12 cellular contexts compared by ENCODE assay signal in the genomic region with DNA sequence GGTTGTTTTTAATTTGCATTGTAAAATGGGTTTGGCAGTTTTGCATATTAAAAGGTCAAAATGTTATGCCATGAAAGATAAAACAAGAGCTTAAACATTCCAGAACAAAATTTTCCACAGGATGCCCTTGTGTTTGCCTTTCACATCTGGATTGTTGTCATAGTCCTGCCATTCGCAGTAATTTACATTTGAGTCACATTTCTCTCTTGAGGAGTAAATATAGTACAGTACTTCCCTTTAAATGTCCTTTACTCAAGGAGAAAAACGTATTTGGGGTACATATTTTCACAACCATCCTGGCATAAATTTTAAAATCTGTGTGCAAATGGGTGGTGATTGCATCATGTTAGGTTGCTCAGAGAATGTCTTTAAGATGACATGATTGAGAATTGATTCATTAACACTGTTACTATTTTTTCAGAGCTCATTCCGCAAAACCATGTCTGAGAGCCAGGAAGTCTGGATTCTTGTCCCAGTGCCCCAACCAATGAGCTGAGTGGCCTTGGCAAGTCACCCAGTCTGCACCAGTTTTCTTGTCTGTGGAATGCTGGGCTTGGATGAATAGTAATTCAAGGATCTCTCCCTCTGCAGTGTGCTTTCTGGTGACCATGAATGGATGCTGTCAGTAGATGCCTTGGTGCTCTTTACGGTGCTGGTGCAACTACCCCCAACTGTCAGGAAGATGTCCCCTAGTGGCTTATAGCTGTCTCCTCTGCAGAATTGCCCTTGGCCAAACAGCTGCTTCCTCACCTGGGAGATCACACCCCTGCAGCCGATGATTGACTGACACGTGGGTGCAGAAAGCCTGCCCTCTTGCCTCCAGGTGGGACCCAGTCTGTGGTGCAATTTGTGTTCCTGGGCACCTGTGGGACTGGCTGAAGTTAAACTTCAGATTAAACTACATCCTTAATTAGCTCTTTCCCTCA. TPM values are rescaled to one million over a fixed set of nuclear protein-coding genes. Genes with fewer than 3 reads are reported as not detected.
DNase-seq lines count a peak whose midpoint lies in the region; ATAC-seq and TF ChIP-seq lines count a peak whose summit lies in the region.
"Had no signal": no experiment of that assay in that cellular context is flagged by ENCODE, and none has a peak within 500 bp of the region (broad histone marks: within the 10 kb centered on the region; RNA-seq: fewer than 3 reads in every experiment).

No MANE protein-coding gene starts in this region.

- no peak overlapping the region for H3K4me3 ChIP-seq in HUES6 (ENCODE audit: low read depth, low read length)
- H3K4me3 ChIP-seq in coronary artery = peak overlapping the region; percentile 17
- no peak overlapping the region for H3K4me3 ChIP-seq in tibial artery

- no peaks in the 10 kb centered on the region for H3K36me3 ChIP-seq in HUES6 (ENCODE audit: control insufficient read depth, insufficient read depth, low read length)
- H3K36me3 ChIP-seq in tibial artery = no peaks in the 10 kb centered on the region

- CTCF ChIA-PET in activated CD8-positive, alpha-beta T cell treated with anti-CD3 and anti-CD28 coated beads for 36 hours (lab: Charles Lee) = no interaction called here

- intact Hi-C loops in tibial artery (cut with DNase I; ENCODE audit: low total_unique reads) = no loop called here
- intact Hi-C loops in activated CD8-positive, alpha-beta T cell treated with anti-CD3 and anti-CD28 coated beads for 36 hours (cut with micrococcal nuclease) = no loop called here

- H3K9me3 ChIP-seq in HUES6 (ENCODE audit: control insufficient read depth, insufficient read depth, low read depth, low read length) (no peaks in the 10 kb centered on the region), tibial artery (no peaks in the 10 kb centered on the region)

- H3K4me3 Mint-ChIP-seq in activated CD8-positive, alpha-beta T cell treated with anti-CD3 and anti-CD28 coated beads for 36 hours = no peak overlapping the region
- H3K4me3 Mint-ChIP-seq in stimulated activated naive CD8-positive, alpha-beta T cell treated with anti-CD3 and anti-CD28 coated beads, Interleukin-15, amount 100 ng/mL, for 72 hours = no peak overlapping the region

- POLR2A ChIA-PET in activated CD8-positive, alpha-beta T cell treated with anti-CD3 and anti-CD28 coated beads for 36 hours (lab: Charles Lee) = interaction anchor here (0.6 kb wide), 1 partner anchor 9 kb away, joined by 3 read pairs; no protein-coding TSS in a partner anchor

- H3K27ac ChIP-seq in HUES6 (ENCODE audit: low read depth, low read length) = 0 out of 2 replicates have a peak overlapping the region, but pooled peaks have one; percentile 15
- peak overlapping the region in 1 of 2 donors; percentile 46 for H3K27ac ChIP-seq in coronary artery
- H3K27ac ChIP-seq in tibial artery = peak overlapping the region in 1 of 2 donors; percentile 47
- H3K27ac ChIP-seq: foreskin keratinocyte, HL-60 had no signal

- H3K27me3 ChIP-seq in HUES6 (ENCODE audit: control insufficient read depth, insufficient read depth, low read length) = no peaks in the 10 kb centered on the region
- no peaks in the 10 kb centered on the region for H3K27me3 ChIP-seq in tibial artery
- H3K27me3 ChIP-seq: foreskin keratinocyte had no signal

- peaks cover 12% of the 10 kb centered on the region for H3K4me1 ChIP-seq in HUES6 (ENCODE audit: control insufficient read depth, insufficient read depth, low read length)
- H3K4me1 ChIP-seq in tibial artery = peaks cover 0 to 34% (median 21%) of the 10 kb centered on the region in 4 donors
- H3K4me1 ChIP-seq: foreskin keratinocyte had no signal

- ATAC-seq in HG03460 (IDR thresholded peaks at IDR 0.05; ENCODE audit: unreplicated experiment) = no peak
- no peak for ATAC-seq in activated CD8-positive, alpha-beta T cell treated with anti-CD3 and anti-CD28 coated beads for 36 hours
- ATAC-seq in stimulated activated naive CD8-positive, alpha-beta T cell treated with anti-CD3 and anti-CD28 coated beads, Interleukin-15, amount 100 ng/mL, for 72 hours = no peak

- H3K4me1 Mint-ChIP-seq in activated CD8-positive, alpha-beta T cell treated with anti-CD3 and anti-CD28 coated beads for 36 hours (ENCODE audit: low read depth) = no peaks in the 10 kb centered on the region
- no peaks in the 10 kb centered on the region for H3K4me1 Mint-ChIP-seq in stimulated activated naive CD8-positive, alpha-beta T cell treated with anti-CD3 and anti-CD28 coated beads, Interleukin-15, amount 100 ng/mL, for 72 hours

- H3K27ac Mint-ChIP-seq in activated CD8-positive, alpha-beta T cell treated with anti-CD3 and anti-CD28 coated beads for 36 hours = no peak overlapping the region
- no peak overlapping the region for H3K27ac Mint-ChIP-seq in stimulated activated naive CD8-positive, alpha-beta T cell treated with anti-CD3 and anti-CD28 coated beads, Interleukin-15, amount 100 ng/mL, for 72 hours

- H3K36me3 Mint-ChIP-seq in activated CD8-positive, alpha-beta T cell treated with anti-CD3 and anti-CD28 coated beads for 36 hours (ENCODE audit: low read depth) = peaks cover 1% of the 10 kb centered on the region

- TF ChIP-seq CTCF in coronary artery (IDR thresholded peaks at IDR 0.05) (no peak), tibial artery (IDR thresholded peaks at IDR 0.05) (no peak)
- no peak for TF ChIP-seq CTCF in activated CD8-positive, alpha-beta T cell treated with anti-CD3 and anti-CD28 coated beads for 36 hours (IDR thresholded peaks at IDR 0.05)

- no peaks in the 10 kb centered on the region for H3K27me3 Mint-ChIP-seq in activated CD8-positive, alpha-beta T cell treated with anti-CD3 and anti-CD28 coated beads for 36 hours
- no peaks in the 10 kb centered on the region for H3K27me3 Mint-ChIP-seq in stimulated activated naive CD8-positive, alpha-beta T cell treated with anti-CD3 and anti-CD28 coated beads, Interleukin-15, amount 100 ng/mL, for 72 hours

- DNase-seq in coronary artery (ENCODE audit: low spot score) = no peak
- DNase-seq in iPS-NIHi7 (ENCODE audit: extremely low spot score) = peak; percentile 52
- DNase-seq in tibial artery = peak; percentile 38 to 80
- DNase-seq in activated CD8-positive, alpha-beta T cell treated with anti-CD3 and anti-CD28 coated beads for 36 hours = no peak
- DNase-seq in stimulated activated naive CD8-positive, alpha-beta T cell treated with anti-CD3 and anti-CD28 coated beads, Interleukin-15, amount 100 ng/mL, for 72 hours = no peak
- DNase-seq: NCI-H2029, retina, T-helper 9 cell had no signal

- H3K9ac ChIP-seq in HUES6 (ENCODE audit: low read length) = no peak overlapping the region

- H3K9me3 Mint-ChIP-seq in activated CD8-positive, alpha-beta T cell treated with anti-CD3 and anti-CD28 coated beads for 36 hours = no peaks in the 10 kb centered on the region
- no peaks in the 10 kb centered on the region for H3K9me3 Mint-ChIP-seq in stimulated activated naive CD8-positive, alpha-beta T cell treated with anti-CD3 and anti-CD28 coated beads, Interleukin-15, amount 100 ng/mL, for 72 hours

RNA-seq across cellular contexts. Expression of gene ABHD5, which starts 43.0 kb away (rescaled TPM):
- total RNA-seq in activated CD8-positive, alpha-beta T cell treated with anti-CD3 and anti-CD28 coated beads for 36 hours = 1 to 10 TPM; 7.8 to 8.4 TPM

Comparison
In these comparisons a context has a peak if more than half of its experiments do, and no peak if none do; other contexts are left out.
1. DNase-seq: peak in iPS-NIHi7 (single experiment) and tibial artery (2 of 2); none in coronary artery (single experiment), activated CD8-positive, alpha-beta T cell treated with anti-CD3 and anti-CD28 coated beads for 36 hours (single experiment) and stimulated activated naive CD8-positive, alpha-beta T cell treated with anti-CD3 and anti-CD28 coated beads, Interleukin-15, amount 100 ng/mL, for 72 hours (0 of 2).